2 cellular contexts compared by ENCODE assay signal in the genomic region with DNA sequence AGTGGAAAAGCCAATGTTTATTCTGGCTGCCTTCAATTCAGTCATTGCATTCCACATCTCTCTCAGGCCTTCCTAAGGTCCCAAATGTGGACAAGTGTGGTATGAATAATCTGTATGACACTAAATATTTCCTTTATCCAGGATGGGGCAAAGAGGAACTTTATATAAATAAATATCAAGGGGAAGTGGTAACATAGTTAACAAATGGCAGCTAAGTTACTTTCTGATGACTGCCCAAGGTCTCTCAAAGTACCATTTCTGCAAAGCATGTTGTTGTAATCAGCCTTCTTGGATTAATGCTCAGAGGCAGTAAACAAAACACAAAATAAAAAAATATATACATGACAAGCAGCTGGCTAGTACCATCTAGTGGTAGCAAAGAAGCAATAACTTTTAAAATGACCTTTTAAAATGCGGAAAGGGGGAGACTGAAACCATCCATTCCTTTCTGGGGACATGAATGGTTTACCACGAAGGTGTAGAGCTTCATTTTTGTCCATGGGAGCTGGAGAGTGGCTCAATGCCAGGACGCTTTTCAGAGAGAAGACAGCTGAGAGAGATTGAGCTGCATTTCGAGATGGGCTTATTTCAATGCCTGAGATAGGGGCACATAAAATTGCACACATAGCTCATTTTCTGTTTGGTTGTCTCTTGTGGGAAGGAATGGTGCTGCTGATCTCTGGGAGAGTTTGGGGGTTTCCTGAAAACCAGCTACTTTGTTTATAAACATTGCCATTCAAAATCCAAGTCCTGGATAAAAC.
TF ChIP-seq lines count a peak whose summit lies in the region.

No MANE protein-coding gene starts in this region.

TF ChIP-seq in IMR-90, 13 proteins besides CTCF, POLR2A, EP300 and RAD21:
- TF ChIP-seq BHLHE40 (IDR thresholded peaks at IDR 0.05; ENCODE audit: low read depth, low read length) (no peak), MAZ (IDR thresholded peaks at IDR 0.05; ENCODE audit: borderline replicate concordance, low read depth, low read length) (no peak), FOS (IDR thresholded peaks at IDR 0.05; ENCODE audit: low read depth, low read length) (no peak), NFE2L2 (IDR thresholded peaks at IDR 0.05; ENCODE audit: low read depth, low read length) (no peak), MXI1 (IDR thresholded peaks at IDR 0.05; ENCODE audit: borderline replicate concordance, low read depth, low read length) (no peak), SMC3 (IDR thresholded peaks at IDR 0.05; ENCODE audit: low read depth, low read length) (peak; percentile 40), RCOR1 (IDR thresholded peaks at IDR 0.05; ENCODE audit: insufficient replicate concordance, low read length) (no peak)

TF ChIP-seq in WTC11, 78 proteins besides CTCF, POLR2A, EP300 and RAD21:
- TF ChIP-seq EMX1 (CRISPR knock-in tag; IDR thresholded peaks at IDR 0.05), result no peak
- TF ChIP-seq, protein P1, sequence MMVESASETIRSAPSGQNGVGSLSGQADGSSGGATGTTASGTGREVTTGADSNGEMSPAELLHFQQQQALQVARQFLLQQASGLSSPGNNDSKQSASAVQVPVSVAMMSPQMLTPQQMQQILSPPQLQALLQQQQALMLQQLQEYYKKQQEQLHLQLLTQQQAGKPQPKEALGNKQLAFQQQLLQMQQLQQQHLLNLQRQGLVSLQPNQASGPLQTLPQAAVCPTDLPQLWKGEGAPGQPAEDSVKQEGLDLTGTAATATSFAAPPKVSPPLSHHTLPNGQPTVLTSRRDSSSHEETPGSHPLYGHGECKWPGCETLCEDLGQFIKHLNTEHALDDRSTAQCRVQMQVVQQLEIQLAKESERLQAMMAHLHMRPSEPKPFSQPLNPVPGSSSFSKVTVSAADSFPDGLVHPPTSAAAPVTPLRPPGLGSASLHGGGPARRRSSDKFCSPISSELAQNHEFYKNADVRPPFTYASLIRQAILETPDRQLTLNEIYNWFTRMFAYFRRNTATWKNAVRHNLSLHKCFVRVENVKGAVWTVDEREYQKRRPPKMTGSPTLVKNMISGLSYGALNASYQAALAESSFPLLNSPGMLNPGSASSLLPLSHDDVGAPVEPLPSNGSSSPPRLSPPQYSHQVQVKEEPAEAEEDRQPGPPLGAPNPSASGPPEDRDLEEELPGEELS (CRISPR knock-in tag; IDR thresholded peaks at IDR 0.05), result no peak
- TF ChIP-seq, protein P2, sequence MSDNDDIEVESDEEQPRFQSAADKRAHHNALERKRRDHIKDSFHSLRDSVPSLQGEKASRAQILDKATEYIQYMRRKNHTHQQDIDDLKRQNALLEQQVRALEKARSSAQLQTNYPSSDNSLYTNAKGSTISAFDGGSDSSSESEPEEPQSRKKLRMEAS (CRISPR knock-in tag; IDR thresholded peaks at IDR 0.05), result no peak
- TF ChIP-seq ELF4 (CRISPR knock-in tag; IDR thresholded peaks at IDR 0.05; ENCODE audit: low read depth), result no peak
- TF ChIP-seq FOXP1 (CRISPR knock-in tag; IDR thresholded peaks at IDR 0.05; ENCODE audit: borderline replicate concordance), result no peak
- no peak for TF ChIP-seq TEAD1 (CRISPR knock-in tag; IDR thresholded peaks at IDR 0.05)
- no peak for TF ChIP-seq FOXK1 (CRISPR knock-in tag; IDR thresholded peaks at IDR 0.05)
- TF ChIP-seq JUN (CRISPR knock-in tag; IDR thresholded peaks at IDR 0.05), result no peak
- TF ChIP-seq, protein P3, sequence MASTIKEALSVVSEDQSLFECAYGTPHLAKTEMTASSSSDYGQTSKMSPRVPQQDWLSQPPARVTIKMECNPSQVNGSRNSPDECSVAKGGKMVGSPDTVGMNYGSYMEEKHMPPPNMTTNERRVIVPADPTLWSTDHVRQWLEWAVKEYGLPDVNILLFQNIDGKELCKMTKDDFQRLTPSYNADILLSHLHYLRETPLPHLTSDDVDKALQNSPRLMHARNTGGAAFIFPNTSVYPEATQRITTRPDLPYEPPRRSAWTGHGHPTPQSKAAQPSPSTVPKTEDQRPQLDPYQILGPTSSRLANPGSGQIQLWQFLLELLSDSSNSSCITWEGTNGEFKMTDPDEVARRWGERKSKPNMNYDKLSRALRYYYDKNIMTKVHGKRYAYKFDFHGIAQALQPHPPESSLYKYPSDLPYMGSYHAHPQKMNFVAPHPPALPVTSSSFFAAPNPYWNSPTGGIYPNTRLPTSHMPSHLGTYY (CRISPR knock-in tag; IDR thresholded peaks at IDR 0.05), result no peak
- TF ChIP-seq SMAD4 (CRISPR knock-in tag; IDR thresholded peaks at IDR 0.05), result no peak
- TF ChIP-seq, protein P4, sequence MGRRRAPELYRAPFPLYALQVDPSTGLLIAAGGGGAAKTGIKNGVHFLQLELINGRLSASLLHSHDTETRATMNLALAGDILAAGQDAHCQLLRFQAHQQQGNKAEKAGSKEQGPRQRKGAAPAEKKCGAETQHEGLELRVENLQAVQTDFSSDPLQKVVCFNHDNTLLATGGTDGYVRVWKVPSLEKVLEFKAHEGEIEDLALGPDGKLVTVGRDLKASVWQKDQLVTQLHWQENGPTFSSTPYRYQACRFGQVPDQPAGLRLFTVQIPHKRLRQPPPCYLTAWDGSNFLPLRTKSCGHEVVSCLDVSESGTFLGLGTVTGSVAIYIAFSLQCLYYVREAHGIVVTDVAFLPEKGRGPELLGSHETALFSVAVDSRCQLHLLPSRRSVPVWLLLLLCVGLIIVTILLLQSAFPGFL (CRISPR knock-in tag; IDR thresholded peaks at IDR 0.05; ENCODE audit: borderline replicate concordance), result no peak
- no peak for TF ChIP-seq NFE2L1 (CRISPR knock-in tag; IDR thresholded peaks at IDR 0.05)
- TF ChIP-seq TEAD4 (CRISPR knock-in tag; IDR thresholded peaks at IDR 0.05), result no peak
- TF ChIP-seq RORB (CRISPR knock-in tag; IDR thresholded peaks at IDR 0.05), result no peak
- TF ChIP-seq ZNF219 (CRISPR knock-in tag; IDR thresholded peaks at IDR 0.05; ENCODE audit: borderline replicate concordance), result no peak
- TF ChIP-seq, protein P5, sequence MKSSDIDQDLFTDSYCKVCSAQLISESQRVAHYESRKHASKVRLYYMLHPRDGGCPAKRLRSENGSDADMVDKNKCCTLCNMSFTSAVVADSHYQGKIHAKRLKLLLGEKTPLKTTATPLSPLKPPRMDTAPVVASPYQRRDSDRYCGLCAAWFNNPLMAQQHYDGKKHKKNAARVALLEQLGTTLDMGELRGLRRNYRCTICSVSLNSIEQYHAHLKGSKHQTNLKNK (CRISPR knock-in tag; IDR thresholded peaks at IDR 0.05), result no peak
- TF ChIP-seq, protein P6, sequence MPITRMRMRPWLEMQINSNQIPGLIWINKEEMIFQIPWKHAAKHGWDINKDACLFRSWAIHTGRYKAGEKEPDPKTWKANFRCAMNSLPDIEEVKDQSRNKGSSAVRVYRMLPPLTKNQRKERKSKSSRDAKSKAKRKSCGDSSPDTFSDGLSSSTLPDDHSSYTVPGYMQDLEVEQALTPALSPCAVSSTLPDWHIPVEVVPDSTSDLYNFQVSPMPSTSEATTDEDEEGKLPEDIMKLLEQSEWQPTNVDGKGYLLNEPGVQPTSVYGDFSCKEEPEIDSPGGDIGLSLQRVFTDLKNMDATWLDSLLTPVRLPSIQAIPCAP (CRISPR knock-in tag; IDR thresholded peaks at IDR 0.05), result no peak
- TF ChIP-seq ETV6 (CRISPR knock-in tag; IDR thresholded peaks at IDR 0.05), result no peak
- no peak for TF ChIP-seq ZNF396 (CRISPR knock-in tag; IDR thresholded peaks at IDR 0.05; ENCODE audit: borderline replicate concordance)
